ENCODE assay signal across 8 cellular contexts in genomic region chr1:18955442-18956188, GRCh38. TPM values are rescaled to one million over a fixed set of nuclear protein-coding genes. Genes with fewer than 3 reads are reported as not detected.
DNase-seq lines count a peak whose midpoint lies in the region; ATAC-seq and TF ChIP-seq lines count a peak whose summit lies in the region.

No MANE protein-coding gene starts in this region.

- in situ Hi-C loops in ACHN (cut with HindIII; ENCODE audit: low pct_ligation_motif_present, low pct_unique_long_range_greater_than_20kb, low sequenced_read_pairs) (no loop called here), astrocyte of the spinal cord (cut with HindIII; ENCODE audit: low sequenced_read_pairs) (no loop called here)

- H3K4me3 ChIP-seq in astrocyte of the spinal cord (ENCODE audit: low read depth, low read length): peak overlapping the region; percentile 61

- DNase-seq in ACHN (peak; percentile 25), T-helper 1 cell (peak in 4 of 5 donors; percentile 35 to 55 (median 49)), astrocyte of the spinal cord (ENCODE audit: low read depth, low spot score) (no peak), islet precursor cell (peak; percentile 71), A172 (ENCODE audit: low spot score) (no peak)
- peak; percentile 44 to 49 for DNase-seq in stimulated activated CD4-positive, alpha-beta T cell treated with anti-CD3 and anti-CD28 coated beads, Interleukin-2, amount 100 ng/mL, for 48 hours

- ATAC-seq in GM18520 (IDR thresholded peaks at IDR 0.05; ENCODE audit: unreplicated experiment) (peak; percentile 12), HG03432 (IDR thresholded peaks at IDR 0.05; ENCODE audit: unreplicated experiment) (peak; percentile 28)

- no peak for TF ChIP-seq CTCF in astrocyte of the spinal cord (IDR thresholded peaks at IDR 0.05; ENCODE audit: low read depth, low read length)

RNA-seq across cellular contexts. Expression of gene IFFO2, which starts 0.9 kb away (rescaled TPM):
- 6.3 and 7.1 TPM in 2 replicates for total RNA-seq in A172 (2014; rRNA removed; shearing (Covaris generic))

RNA-seq across cellular contexts. Expression of gene ALDH4A1, which starts 53.3 kb away (rescaled TPM):
- 8.4 and 10.1 TPM in 2 replicates for total RNA-seq in A172 (2014; rRNA removed; shearing (Covaris generic))

Comparison
In these comparisons a context has a peak if more than half of its experiments do, and no peak if none do; other contexts are left out.
1. DNase-seq: peak in ACHN (single experiment), T-helper 1 cell (4 of 5), islet precursor cell (single experiment) and stimulated activated CD4-positive, alpha-beta T cell treated with anti-CD3 and anti-CD28 coated beads, Interleukin-2, amount 100 ng/mL, for 48 hours (2 of 2); none in astrocyte of the spinal cord (single experiment) and A172 (single experiment).